Comparison of ENCODE assay signal across 8 cellular contexts in genomic region chrX:118974088-118974907, GRCh38. TPM values are rescaled to one million over a fixed set of nuclear protein-coding genes. Genes with fewer than 3 reads are reported as not detected.
DNase-seq lines count a peak whose midpoint lies in the region; ATAC-seq and TF ChIP-seq lines count a peak whose summit lies in the region.

Gene LONRF3, plus strand, starts transcription at chrX:118974618. Its CDS starts 163 bp downstream, at chrX:118974781.

- H3K4me1 ChIP-seq in Peyer's patch (peaks cover 0 to 12% (median 0%) of the 10 kb centered on the region in 4 donors), foreskin keratinocyte (no peaks in the 10 kb centered on the region), neuron (ENCODE audit: insufficient read depth, low read length) (peaks cover 4% of the 10 kb centered on the region)

- H3K36me3 ChIP-seq in Peyer's patch (no peaks in the 10 kb centered on the region), neuron (ENCODE audit: insufficient read depth, low read length) (no peaks in the 10 kb centered on the region)

- DNase-seq in NCI-H2081 (lab: John Stamatoyannopoulos, UW) (peak; percentile 43 to 63), NCI-H2081 treated with DMSO at 0.1 percent for 48 hours (lab: John Stamatoyannopoulos, UW) (no peak), Peyer's patch (peak; percentile 73 to 91 (median 75)), foreskin keratinocyte (no peak), NCI-H2107 (lab: John Stamatoyannopoulos, UW) (no peak)
- peak; percentile 26 for DNase-seq in activated gamma-delta T cell treated with anti-CD3 and anti-CD28 coated beads, Interleukin-2, amount 50 U/mL, for 16 hours (ENCODE audit: low read depth)

- H3K4me3 ChIP-seq in Peyer's patch (peak within 1 kb of the TSS; percentile 44 to 62 (median 54)), neuron (ENCODE audit: low read length) (no peak within 1 kb of the TSS)

- H3K9me3 ChIP-seq in Peyer's patch (no peaks in the 10 kb centered on the region), neuron (ENCODE audit: low read length) (no peaks in the 10 kb centered on the region)

- TF ChIP-seq POLR2A in Peyer's patch (IDR thresholded peaks at IDR 0.05) = peak; percentile 53 to 85

- H2AFZ ChIP-seq in neuron (ENCODE audit: low read depth, low read length) = peak within 1 kb of the TSS; percentile 17

- TF ChIP-seq CTCF in Peyer's patch (IDR thresholded peaks at IDR 0.05) (no peak), foreskin keratinocyte (conservative IDR thresholded peaks at IDR 0.05) (no peak), subcutaneous adipose tissue (IDR thresholded peaks at IDR 0.05; ENCODE audit: low read depth) (no peak)

- H3K27me3 ChIP-seq in Peyer's patch (no peaks in the 10 kb centered on the region), foreskin keratinocyte (peaks cover 61% of the 10 kb centered on the region), neuron (ENCODE audit: insufficient read depth, low read length) (peaks cover 60% of the 10 kb centered on the region)

- peak; percentile 52 for ATAC-seq in foreskin keratinocyte

- H3K27ac ChIP-seq in Peyer's patch = peak within 1 kb of the TSS; percentile 43 to 77 (median 66)
- no peak within 1 kb of the TSS for H3K27ac ChIP-seq in foreskin keratinocyte

RNA-seq across cellular contexts. Expression of gene LONRF3, which starts in this region (rescaled TPM):
- total RNA-seq in Peyer's patch (10 to 100 TPM in 1 of 4 donors, 1 to 10 TPM in 3; 5.0 to 10.7 (median 6.6) TPM), foreskin keratinocyte (not detected in 2 replicates), subcutaneous adipose tissue (10 to 100 TPM; 10.8 to 22.1 (median 12.3) TPM)
- not detected in 2 replicates for polyA plus RNA-seq in foreskin keratinocyte

Comparison
In these comparisons a context has a peak if more than half of its experiments do, and no peak if none do; other contexts are left out.
1. DNase-seq: peak in NCI-H2081 (2 of 2), Peyer's patch (3 of 3) and activated gamma-delta T cell treated with anti-CD3 and anti-CD28 coated beads, Interleukin-2, amount 50 U/mL, for 16 hours (single experiment); none in NCI-H2081 treated with DMSO at 0.1 percent for 48 hours (single experiment), foreskin keratinocyte (0 of 2) and NCI-H2107 (single experiment).
2. Peak in ATAC-seq in foreskin keratinocyte; RNA of the gene not detected or under 1 TPM.